9 cellular contexts compared by ENCODE assay signal in genomic region chrX:53279296-53280237, GRCh38. TPM values are rescaled to one million over a fixed set of nuclear protein-coding genes. Genes with fewer than 3 reads are reported as not detected.
A peak's percentile ranks its signal among the peaks of the same experiment; 100 is the strongest.
DNase-seq lines count a peak whose midpoint lies in the region; TF ChIP-seq lines count a peak whose summit lies in the region.
"Had no signal": no experiment of that assay in that cellular context is flagged by ENCODE, and none has a peak within 500 bp of the region (broad histone marks: within the 10 kb centered on the region; RNA-seq: fewer than 3 reads in every experiment).

No MANE protein-coding gene starts in this region.

- no peaks in the 10 kb centered on the region for H4K20me1 ChIP-seq in mammary epithelial cell (ENCODE audit: insufficient read depth, low read length)
- H4K20me1 ChIP-seq in SK-N-SH (ENCODE audit: insufficient read depth): no peaks in the 10 kb centered on the region

- TF ChIP-seq EP300 in SK-N-SH (IDR thresholded peaks at IDR 0.05; ENCODE audit: borderline replicate concordance in 1 of 2, low read depth in 1 of 2, low read length in 1 of 2): no peak

- no peaks in the 10 kb centered on the region for H3K9me2 ChIP-seq in SK-N-SH

- BruUV-seq in MCF 10A (replicated peaks; lab: Mats Ljungman, UMichigan) (no TSS peak), mammary epithelial cell (replicated peaks; lab: Mats Ljungman, UMichigan) (no TSS peak)

- POLR2A ChIA-PET in MCF 10A (lab: Yijun Ruan, JAX): interaction anchor here (1.0 kb wide), 1 partner anchor 8 kb away, joined by 4 read pairs; no protein-coding TSS in a partner anchor
- POLR2A ChIA-PET in SK-N-SH (lab: Yijun Ruan, JAX): no interaction called here

- H3K79me2 ChIP-seq in mammary epithelial cell (ENCODE audit: insufficient read depth, low read length): peaks cover 16% of the 10 kb centered on the region
- H3K79me2 ChIP-seq in SK-N-SH (ENCODE audit: insufficient read depth): peaks cover 8% of the 10 kb centered on the region; the same call in 1 of the 2 replicates

- no peak overlapping the region for H3K4me2 ChIP-seq in mammary epithelial cell (ENCODE audit: insufficient read depth, low read depth, low read length)
- H3K4me2 ChIP-seq in SK-N-SH: peak overlapping the region; percentile 91

- no peak overlapping the region for H3K9ac ChIP-seq in mammary epithelial cell (ENCODE audit: insufficient read depth, low read length)
- peak overlapping the region; percentile 73; the same call in 1 of the 2 replicates for H3K9ac ChIP-seq in SK-N-SH
- H3K9ac ChIP-seq in subcutaneous abdominal adipose tissue (ENCODE audit: low read length in 5 of 5): peak overlapping the region in 2 of 5 donors; percentile 62 to 74

- no peaks in the 10 kb centered on the region for H3K9me3 Mint-ChIP-seq in MCF 10A (ENCODE audit: unreplicated experiment)

- H3K36me3 ChIP-seq in mammary epithelial cell (ENCODE audit: insufficient read depth, low read length) (no peaks in the 10 kb centered on the region), SK-N-SH (replicated peaks in 1 of 2; ENCODE audit: control insufficient read depth in 1 of 2, insufficient read depth in 2 of 2, low read length in 1 of 2) (peaks cover 0 to 3% of the 10 kb centered on the region in 2 experiments), subcutaneous abdominal adipose tissue (ENCODE audit: control insufficient read depth in 5 of 5, insufficient read depth in 5 of 5, low read length in 5 of 5) (no peaks in the 10 kb centered on the region)

- H3K27ac ChIP-seq in mammary epithelial cell (ENCODE audit: insufficient read depth, low read depth, low read length) (no peak overlapping the region), SK-N-SH (ENCODE audit: low read depth in 2 of 2, low read length in 1 of 2) (no peak overlapping the region), subcutaneous abdominal adipose tissue (ENCODE audit: low read depth, low read length) (no peak overlapping the region)

- TF ChIP-seq CTCF in MCF 10A (IDR thresholded peaks at IDR 0.05; ENCODE audit: unreplicated experiment): no peak
- no peak for TF ChIP-seq CTCF in mammary epithelial cell (conservative IDR thresholded peaks at IDR 0.05 in 1 of 2, IDR thresholded peaks at IDR 0.05 in 1 of 2; ENCODE audit: extremely low read depth in 1 of 2, insufficient read depth in 1 of 2, low read depth in 1 of 2, low read length in 2 of 2)
- peak; percentile 34 for TF ChIP-seq CTCF in SK-N-SH (IDR thresholded peaks at IDR 0.05)
- no peak for TF ChIP-seq CTCF in fibroblast of mammary gland (conservative IDR thresholded peaks at IDR 0.05; ENCODE audit: control insufficient read depth, insufficient read depth, low read depth, low read length)

- H2AFZ ChIP-seq in mammary epithelial cell (ENCODE audit: low read depth, low read length) (no peak overlapping the region), SK-N-SH (ENCODE audit: low read depth) (no peak overlapping the region)

- peaks cover 16% of the 10 kb centered on the region for H3K4me1 Mint-ChIP-seq in MCF 10A (ENCODE audit: insufficient read depth, unreplicated experiment)

- no peak for TF ChIP-seq RAD21 in SK-N-SH (IDR thresholded peaks at IDR 0.05; ENCODE audit: low read length)

- no peak for DNase-seq in MCF 10A (ENCODE audit: unreplicated experiment)
- DNase-seq in mammary epithelial cell: no peak
- DNase-seq in SK-N-SH: no peak
- DNase-seq in fibroblast of mammary gland (ENCODE audit: low read depth): no peak
- no peak for DNase-seq in NCI-H2171 treated with DMSO at 0.1 percent for 48 hours (lab: John Stamatoyannopoulos, UW)
- no peak for DNase-seq in ACHN
- DNase-seq in COLO829 (ENCODE audit: low spot score): no peak
- DNase-seq: dorsolateral prefrontal cortex had no signal

- H3K4me3 Mint-ChIP-seq in MCF 10A (ENCODE audit: unreplicated experiment): peak overlapping the region; percentile 71

- intact Hi-C loops in MCF 10A (cut with micrococcal nuclease): loop anchor here (2.0 kb wide), 2 partner anchors 17 to 31 kb away; no protein-coding TSS in a partner anchor
- intact Hi-C loops in mammary epithelial cell (cut with micrococcal nuclease): no loop called here

- H3K4me1 ChIP-seq in mammary epithelial cell (ENCODE audit: insufficient read depth, low read length) (peaks cover 3% of the 10 kb centered on the region), SK-N-SH (ENCODE audit: control insufficient read depth in 1 of 2, insufficient read depth in 2 of 2, low read depth in 1 of 2, low read length in 1 of 2) (peaks cover 18 to 22% of the 10 kb centered on the region in 2 experiments; a peak in 2 of 4 replicates), subcutaneous abdominal adipose tissue (ENCODE audit: control insufficient read depth in 5 of 5, insufficient read depth in 5 of 5, low read length in 5 of 5) (peaks cover 0 to 38% (median 32%) of the 10 kb centered on the region in 5 donors)

- dilution Hi-C loops in mammary epithelial cell (cut with HindIII; ENCODE audit: low sequenced_read_pairs): no loop called here

- peaks cover 32% of the 10 kb centered on the region for H3K27me3 Mint-ChIP-seq in MCF 10A (ENCODE audit: insufficient read depth, unreplicated experiment)

- H3K9me3 ChIP-seq in mammary epithelial cell (replicated peaks; ENCODE audit: insufficient read depth, low read length): no peaks in the 10 kb centered on the region
- no peaks in the 10 kb centered on the region for H3K9me3 ChIP-seq in SK-N-SH
- no peaks in the 10 kb centered on the region for H3K9me3 ChIP-seq in subcutaneous abdominal adipose tissue (ENCODE audit: control insufficient read depth in 5 of 5, low read length in 5 of 5)

- peak overlapping the region; percentile 30 for H3K27ac Mint-ChIP-seq in MCF 10A (ENCODE audit: low read depth, unreplicated experiment)

- H3K4me3 ChIP-seq in mammary epithelial cell (replicated peaks in 1 of 3; ENCODE audit: insufficient read depth in 1 of 3, low read depth in 2 of 3, low read length in 3 of 3): peak overlapping the region in 1 of 3 experiments; percentile 55
- H3K4me3 ChIP-seq in SK-N-SH (ENCODE audit: low read depth in 2 of 2, low read length in 1 of 2): peak overlapping the region in 1 of 2 experiments; percentile 73; a peak in 2 of 4 replicates
- H3K4me3 ChIP-seq in fibroblast of mammary gland (ENCODE audit: control insufficient read depth, low read depth, low read length): peak overlapping the region; percentile 39
- peak overlapping the region in 4 of 5 donors; percentile 46 to 60 (median 55) for H3K4me3 ChIP-seq in subcutaneous abdominal adipose tissue (ENCODE audit: low read depth in 1 of 5, low read length in 5 of 5)

- H3K27me3 ChIP-seq in mammary epithelial cell (ENCODE audit: insufficient read depth, low read length) (no peaks in the 10 kb centered on the region), SK-N-SH (ENCODE audit: insufficient read depth) (no peaks in the 10 kb centered on the region), subcutaneous abdominal adipose tissue (ENCODE audit: control insufficient read depth in 5 of 5, insufficient read depth in 4 of 5, low read length in 5 of 5) (peaks cover 0 to 19% (median 11%) of the 10 kb centered on the region in 5 donors)

- CTCF ChIA-PET in MCF 10A (lab: Yijun Ruan, JAX) (interaction anchor here (0.7 to 5.6 kb wide), 6 partner anchors 8 to 216 kb away, joined by 3 to 74 read pairs (median 4); no protein-coding TSS in a partner anchor), mammary epithelial cell (lab: Charles Lee; ENCODE audit: low non-redundant PET) (no interaction called here), SK-N-SH (lab: Yijun Ruan, JAX) (interaction anchor here (0.9 to 5.0 kb wide), 5 partner anchors 27 to 202 kb away, joined by 3 to 54 read pairs (median 5); no protein-coding TSS in a partner anchor)

- WGBS in mammary epithelial cell (ENCODE audit: low coverage, missing lambda C conversion rate): 97% methylated on average over 4 of the region's 14 CpGs
- 58% methylated on average over 14 of the region's 14 CpGs for WGBS in SK-N-SH (ENCODE audit: low lambda C conversion rate)

- H3F3A ChIP-seq in SK-N-SH (replicated peaks; ENCODE audit: insufficient read depth): peaks cover 11% of the 10 kb centered on the region

- H3K36me3 Mint-ChIP-seq in MCF 10A (ENCODE audit: insufficient read depth, unreplicated experiment): no peaks in the 10 kb centered on the region

- in situ Hi-C loops in mammary epithelial cell (cut with MboI; ENCODE audit: low sequenced_read_pairs in 2 of 2): no loop called here
- in situ Hi-C loops in ACHN (cut with HindIII; ENCODE audit: low pct_ligation_motif_present, low pct_unique_long_range_greater_than_20kb, low sequenced_read_pairs): no loop called here

TF ChIP-seq in SK-N-SH, 30 proteins besides CTCF, POLR2A, EP300 and RAD21:
- TF ChIP-seq GATA2 (CRISPR knock-in tag; IDR thresholded peaks at IDR 0.05) (no peak), NRF1 (IDR thresholded peaks at IDR 0.05; ENCODE audit: low read depth, low read length) (no peak), USF2 (IDR thresholded peaks at IDR 0.05; ENCODE audit: borderline replicate concordance, low read depth, low read length) (no peak), EZH2phosphoT487 (IDR thresholded peaks at IDR 0.05; ENCODE audit: borderline replicate concordance, low read depth) (no peak), SMC3 (IDR thresholded peaks at IDR 0.05; ENCODE audit: low read depth, low read length) (no peak), MAX (IDR thresholded peaks at IDR 0.05; ENCODE audit: low read depth) (no peak)

RNA-seq across cellular contexts. Expression of gene IQSEC2, which starts 1.8 kb away (rescaled TPM):
- total RNA-seq in MCF 10A (2022): 19.8 and 23.0 TPM in 2 replicates
- 10 to 100 TPM; 12.0 to 12.3 TPM for total RNA-seq in mammary epithelial cell
- polyA plus RNA-seq in mammary epithelial cell: 4.1 TPM
- 10.7 TPM for polyA minus RNA-seq in mammary epithelial cell
- 21.3 and 24.7 TPM in 2 replicates for polyA plus RNA-seq in SK-N-SH (2012; rRNA removed)
- polyA plus RNA-seq in SK-N-SH (2012; cell fraction: cytosol; rRNA removed): 16.7 and 20.3 TPM in 2 replicates
- 34.3 and 35.2 TPM in 2 replicates for polyA plus RNA-seq in SK-N-SH (2012; cell fraction: nucleus; rRNA removed)

RNA-seq across cellular contexts. Expression of gene KDM5C, which starts 54.6 kb away (rescaled TPM):
- 163 and 167 TPM in 2 replicates for total RNA-seq in MCF 10A (2022)
- total RNA-seq in mammary epithelial cell: 100 to 1,000 TPM; 106 to 125 TPM
- 40.2 TPM for polyA plus RNA-seq in mammary epithelial cell
- 90.0 TPM for polyA minus RNA-seq in mammary epithelial cell
- polyA plus RNA-seq in SK-N-SH (2012; rRNA removed): 76.6 and 95.4 TPM in 2 replicates
- 31.2 and 45.3 TPM in 2 replicates for polyA plus RNA-seq in SK-N-SH (2012; cell fraction: cytosol; rRNA removed)
- polyA plus RNA-seq in SK-N-SH (2012; cell fraction: nucleus; rRNA removed): 209 and 228 TPM in 2 replicates
